14 cellular contexts compared by ENCODE assay signal in genomic region chr6:53862517-53863457, GRCh38.
DNase-seq lines count a peak whose midpoint lies in the region; ATAC-seq and TF ChIP-seq lines count a peak whose summit lies in the region.
"Had no signal": no experiment of that assay in that cellular context is flagged by ENCODE, and none has a peak within 500 bp of the region (broad histone marks: within the 10 kb centered on the region; RNA-seq: fewer than 3 reads in every experiment).

No MANE protein-coding gene starts in this region.

- H3K27ac Mint-ChIP-seq in stimulated activated memory B cell treated with anti-CD40 and anti-IgM and Interleukin-4, amounts not matched to agents 10 μg/mL and 1 μg/mL and 100 μg/mL, for 72 hours: no peak overlapping the region
- H3K27ac Mint-ChIP-seq: activated B cell treated with CpG ODN at 0.5 μM for 24 hours; activated naive CD4-positive, alpha-beta T cell treated with anti-CD3 and anti-CD28 coated beads, Interleukin-2, amount 50 U/mL, for 72 hours; stimulated activated naive CD8-positive, alpha-beta T cell treated with anti-CD3 and anti-CD28 coated beads, Interleukin-15, Interleukin-2, amounts not matched to agents 100 ng/mL and 50 ng/mL, for 24 hours had no signal

- H2AFZ ChIP-seq in DND-41 (ENCODE audit: low read depth, low read length): no peak overlapping the region

- no peak for TF ChIP-seq POLR2A in adrenal gland (IDR thresholded peaks at IDR 0.05)

- H3K4me3 ChIP-seq in DND-41 (ENCODE audit: low read depth in 1 of 2, low read length in 2 of 2): no peak overlapping the region
- H3K4me3 ChIP-seq in adrenal gland: no peak overlapping the region
- no peak overlapping the region for H3K4me3 ChIP-seq in fibroblast of villous mesenchyme (ENCODE audit: low read depth, low read length)

- no peak overlapping the region for H3K27ac ChIP-seq in DND-41 (ENCODE audit: low read length)
- no peak overlapping the region for H3K27ac ChIP-seq in adrenal gland

- no peaks in the 10 kb centered on the region for H3K4me1 ChIP-seq in DND-41 (ENCODE audit: insufficient read depth, low read length)
- peaks cover 0 to 14% of the 10 kb centered on the region in 2 donors for H3K4me1 ChIP-seq in adrenal gland (replicated peaks in 1 of 2)

- H3K9me3 ChIP-seq in DND-41 (ENCODE audit: insufficient read depth, low read length, severe bottlenecking) (no peaks in the 10 kb centered on the region), adrenal gland (replicated peaks in 1 of 3) (no peaks in the 10 kb centered on the region)

- H3K79me2 ChIP-seq in DND-41 (ENCODE audit: insufficient read depth, low read length): peaks cover 82% of the 10 kb centered on the region

- H3K9ac ChIP-seq in DND-41 (ENCODE audit: low read depth, low read length): no peak overlapping the region

- intact Hi-C loops in adrenal gland (cut with DNase I): no loop called here

- TF ChIP-seq CTCF in DND-41 (IDR thresholded peaks at IDR 0.05; ENCODE audit: borderline replicate concordance, extremely low read depth, low read length, poor library complexity, severe bottlenecking): no peak
- no peak for TF ChIP-seq CTCF in adrenal gland (IDR thresholded peaks at IDR 0.05)
- TF ChIP-seq CTCF in fibroblast of villous mesenchyme (IDR thresholded peaks at IDR 0.05; ENCODE audit: insufficient read depth, low read depth, low read length): no peak

- no peak overlapping the region for H3K4me3 Mint-ChIP-seq in stimulated activated memory B cell treated with anti-CD40 and anti-IgM and Interleukin-4, amounts not matched to agents 10 μg/mL and 1 μg/mL and 100 μg/mL, for 72 hours
- H3K4me3 Mint-ChIP-seq: activated B cell treated with CpG ODN at 0.5 μM for 24 hours; stimulated activated naive CD8-positive, alpha-beta T cell treated with anti-CD3 and anti-CD28 coated beads, Interleukin-15, Interleukin-2, amounts not matched to agents 100 ng/mL and 50 ng/mL, for 24 hours had no signal

- no peaks in the 10 kb centered on the region for H3K4me1 Mint-ChIP-seq in stimulated activated memory B cell treated with anti-CD40 and anti-IgM and Interleukin-4, amounts not matched to agents 10 μg/mL and 1 μg/mL and 100 μg/mL, for 72 hours
- H3K4me1 Mint-ChIP-seq: activated B cell treated with CpG ODN at 0.5 μM for 24 hours had no signal

- H3K4me2 ChIP-seq in DND-41 (ENCODE audit: insufficient read depth, low read length): no peak overlapping the region

- H3K27me3 Mint-ChIP-seq in stimulated activated memory B cell treated with anti-CD40 and anti-IgM and Interleukin-4, amounts not matched to agents 10 μg/mL and 1 μg/mL and 100 μg/mL, for 72 hours: no peaks in the 10 kb centered on the region
- H3K27me3 Mint-ChIP-seq: activated B cell treated with CpG ODN at 0.5 μM for 24 hours; stimulated activated naive CD8-positive, alpha-beta T cell treated with anti-CD3 and anti-CD28 coated beads, Interleukin-15, Interleukin-2, amounts not matched to agents 100 ng/mL and 50 ng/mL, for 24 hours had no signal

- H3K36me3 Mint-ChIP-seq in stimulated activated memory B cell treated with anti-CD40 and anti-IgM and Interleukin-4, amounts not matched to agents 10 μg/mL and 1 μg/mL and 100 μg/mL, for 72 hours: peaks cover 4% of the 10 kb centered on the region
- H3K36me3 Mint-ChIP-seq: activated naive CD4-positive, alpha-beta T cell treated with anti-CD3 and anti-CD28 coated beads, Interleukin-2, amount 50 U/mL, for 72 hours had no signal

- H3K36me3 ChIP-seq in DND-41 (ENCODE audit: insufficient read depth, low read length): no peaks in the 10 kb centered on the region
- H3K36me3 ChIP-seq in adrenal gland (replicated peaks in 1 of 2): no peaks in the 10 kb centered on the region

- H3K27me3 ChIP-seq in DND-41 (ENCODE audit: insufficient read depth, low read length, poor library complexity): no peaks in the 10 kb centered on the region
- no peaks in the 10 kb centered on the region for H3K27me3 ChIP-seq in adrenal gland

- no peaks in the 10 kb centered on the region for H3K9me3 Mint-ChIP-seq in stimulated activated memory B cell treated with anti-CD40 and anti-IgM and Interleukin-4, amounts not matched to agents 10 μg/mL and 1 μg/mL and 100 μg/mL, for 72 hours
- H3K9me3 Mint-ChIP-seq: activated B cell treated with CpG ODN at 0.5 μM for 24 hours; activated naive CD4-positive, alpha-beta T cell treated with anti-CD3 and anti-CD28 coated beads, Interleukin-2, amount 50 U/mL, for 72 hours; stimulated activated naive CD8-positive, alpha-beta T cell treated with anti-CD3 and anti-CD28 coated beads, Interleukin-15, Interleukin-2, amounts not matched to agents 100 ng/mL and 50 ng/mL, for 24 hours had no signal

- peak; percentile 27; the same call in 1 of the 3 replicates for ATAC-seq in DND-41 (ENCODE audit: insufficient read depth, low read depth)
- no peak for ATAC-seq in stimulated activated memory B cell treated with anti-CD40 and anti-IgM and Interleukin-4, amounts not matched to agents 10 μg/mL and 1 μg/mL and 100 μg/mL, for 72 hours
- ATAC-seq in GM18861 (IDR thresholded peaks at IDR 0.05; ENCODE audit: unreplicated experiment): no peak
- ATAC-seq in GM18873 (IDR thresholded peaks at IDR 0.05; ENCODE audit: low FRiP score, unreplicated experiment): no peak
- ATAC-seq: activated naive CD4-positive, alpha-beta T cell treated with anti-CD3 and anti-CD28 coated beads, Interleukin-2, amount 50 U/mL, for 72 hours had no signal

- WGBS in adrenal gland, 4 donors: 67 to 75% (median 74%) methylated on average over 9 of the region's 9 CpGs

- H4K20me1 ChIP-seq in DND-41 (ENCODE audit: insufficient read depth, low read length): peaks cover 19% of the 10 kb centered on the region; the same call in 1 of the 2 replicates

- no peak for DNase-seq in DND-41
- peak in 6 of 7 donors; percentile 26 to 59 (median 36) for DNase-seq in adrenal gland
- DNase-seq in fibroblast of villous mesenchyme (ENCODE audit: low read depth): peak; percentile 52
- peak; percentile 78 for DNase-seq in pons (ENCODE audit: low spot score)
- no peak for DNase-seq in activated gamma-delta T cell (lab: John Stamatoyannopoulos, UW)
- DNase-seq: activated B cell treated with CpG ODN at 0.5 μM for 24 hours, COR-L47, NCI-H82, small intestine had no signal

Comparison
In these comparisons a context has a peak if more than half of its experiments do, and no peak if none do; other contexts are left out.
1. DNase-seq: peak in adrenal gland (6 of 7), fibroblast of villous mesenchyme (single experiment) and pons (single experiment); none in DND-41 (single experiment) and activated gamma-delta T cell (single experiment).